32 cellular contexts compared by ENCODE assay signal in genomic region chr12:130538343-130539095, GRCh38.
"Had no signal": no experiment of that assay in that cellular context is flagged by ENCODE, and none has a peak within 500 bp of the region (broad histone marks: within the 10 kb centered on the region; RNA-seq: fewer than 3 reads in every experiment).

No MANE protein-coding gene starts in this region.

- H3K36me3 ChIP-seq: ascending aorta, breast epithelium, cardiac muscle cell, colonic mucosa, esophagus squamous epithelium, gastroesophageal sphincter, WERI-Rb-1 had no signal

- H3K9me3 ChIP-seq: ascending aorta, colonic mucosa, esophagus squamous epithelium had no signal

- H3K4me1 Mint-ChIP-seq: activated CD4-positive, alpha-beta memory T cell treated with anti-CD3 and anti-CD28 coated beads, Interleukin-2, amount 10 ng/mL, durations not matched to agents 7 days and 5 days; activated CD4-positive, alpha-beta T cell treated with anti-CD3 and anti-CD28 coated beads for 36 hours; activated CD4-positive, alpha-beta T cell treated with anti-CD3 and anti-CD28 coated beads, Interleukin-2, amount 10 ng/mL, durations not matched to agents 24 days and 14 days; activated naive CD4-positive, alpha-beta T cell treated with anti-CD3 and anti-CD28 coated beads, Interleukin-2, amount 10 ng/mL, durations not matched to agents 7 days and 5 days; activated naive CD8-positive, alpha-beta T cell treated with anti-CD3 and anti-CD28 coated beads, Interleukin-2, amount 10 ng/mL, durations not matched to agents 7 days and 5 days; brain; T-helper 17 cell had no signal

- H3K27ac ChIP-seq: ascending aorta, breast epithelium, cardiac muscle cell, colonic mucosa, epithelial cell of prostate, esophagus squamous epithelium, gastroesophageal sphincter, WERI-Rb-1 had no signal

- H3K27ac Mint-ChIP-seq: activated CD4-positive, alpha-beta memory T cell treated with anti-CD3 and anti-CD28 coated beads, Interleukin-2, amount 10 ng/mL, durations not matched to agents 7 days and 5 days; activated CD4-positive, alpha-beta T cell treated with anti-CD3 and anti-CD28 coated beads for 36 hours; activated CD4-positive, alpha-beta T cell treated with anti-CD3 and anti-CD28 coated beads, Interleukin-2, amount 10 ng/mL, durations not matched to agents 24 days and 14 days; activated naive CD4-positive, alpha-beta T cell treated with anti-CD3 and anti-CD28 coated beads, Interleukin-2, amount 10 ng/mL, durations not matched to agents 7 days and 5 days; activated naive CD4-positive, alpha-beta T cell treated with anti-CD3 and anti-CD28 coated beads, Interleukin-2, amount 50 U/mL, for 72 hours; activated T-cell treated with anti-CD3 and anti-CD28 coated beads, Interleukin-2, amount 50 U/mL, for 24 hours; activated T-cell treated with anti-CD3 and anti-CD28 coated beads, Interleukin-2, amount 50 U/mL, for 72 hours; dendritic cell treated with granulocyte-macrophage colony-stimulating factor and Interleukin-4, amounts not matched to agents 40 ng/mL and 50 ng/mL, for 4 days; T-helper 17 cell; T-helper 2 cell treated with Interferon-gamma antibody and Interleukin-4, amounts not matched to agents 5 μg/mL and 100 μg/mL, for 36 hours had no signal

- H3K27me3 Mint-ChIP-seq: activated CD4-positive, alpha-beta memory T cell treated with anti-CD3 and anti-CD28 coated beads, Interleukin-2, amount 10 ng/mL, durations not matched to agents 7 days and 5 days; activated CD4-positive, alpha-beta T cell treated with anti-CD3 and anti-CD28 coated beads for 36 hours; activated CD4-positive, alpha-beta T cell treated with anti-CD3 and anti-CD28 coated beads, Interleukin-2, amount 10 ng/mL, durations not matched to agents 24 days and 14 days; activated naive CD4-positive, alpha-beta T cell treated with anti-CD3 and anti-CD28 coated beads, Interleukin-2, amount 10 ng/mL, durations not matched to agents 7 days and 5 days; activated naive CD8-positive, alpha-beta T cell treated with anti-CD3 and anti-CD28 coated beads, Interleukin-2, amount 10 ng/mL, durations not matched to agents 7 days and 5 days; dendritic cell treated with granulocyte-macrophage colony-stimulating factor and Interleukin-4, amounts not matched to agents 40 ng/mL and 50 ng/mL, for 4 days; T-helper 17 cell had no signal

- DNase-seq: activated CD4-positive, alpha-beta memory T cell treated with anti-CD3 and anti-CD28 coated beads, Interleukin-2, amount 10 ng/mL, durations not matched to agents 7 days and 5 days; activated CD4-positive, alpha-beta T cell treated with anti-CD3 and anti-CD28 coated beads for 36 hours; activated CD4-positive, alpha-beta T cell treated with anti-CD3 and anti-CD28 coated beads, Interleukin-2, amount 10 ng/mL, durations not matched to agents 24 days and 14 days; activated CD4-positive, CD25-positive, alpha-beta regulatory T cell; activated CD4-positive, CD25-positive, alpha-beta regulatory T cell treated with anti-CD3 and anti-CD28 coated beads, Interleukin-2, amount 50 U/mL, for 72 hours; activated CD8-positive, alpha-beta memory T cell treated with anti-CD3 and anti-CD28 coated beads, Interleukin-2, amount 50 U/mL, for 48 hours; activated gamma-delta T cell; activated naive CD4-positive, alpha-beta T cell; activated naive CD4-positive, alpha-beta T cell treated with anti-CD3 and anti-CD28 coated beads, Interleukin-2, amount 10 ng/mL, durations not matched to agents 7 days and 5 days; activated naive CD8-positive, alpha-beta T cell treated with anti-CD3 and anti-CD28 coated beads, Interleukin-2, amount 10 ng/mL, durations not matched to agents 7 days and 5 days; activated T-cell treated with anti-CD3 and anti-CD28 coated beads for 4 hours; activated T-cell treated with anti-CD3 and anti-CD28 coated beads, Interleukin-2, amount 50 U/mL, for 24 hours; activated T-cell treated with anti-CD3 and anti-CD28 coated beads, Interleukin-2, amount 50 U/mL, for 72 hours; central memory CD4-positive, alpha-beta T cell; cerebellar nuclear complex; colonic mucosa; effector CD8-positive, alpha-beta T cell; esophagus squamous epithelium; foreskin melanocyte; T-helper 1 cell; T-helper 17 cell; T1000; WERI-Rb-1 had no signal

- H3K36me3 Mint-ChIP-seq: activated naive CD4-positive, alpha-beta T cell treated with anti-CD3 and anti-CD28 coated beads, Interleukin-2, amount 10 ng/mL, durations not matched to agents 7 days and 5 days; activated naive CD8-positive, alpha-beta T cell treated with anti-CD3 and anti-CD28 coated beads, Interleukin-2, amount 10 ng/mL, durations not matched to agents 7 days and 5 days had no signal

- H3K4me3 ChIP-seq: ascending aorta, breast epithelium, cardiac muscle cell, colonic mucosa, esophagus squamous epithelium, gastroesophageal sphincter had no signal

- ATAC-seq: activated CD4-positive, alpha-beta T cell treated with anti-CD3 and anti-CD28 coated beads for 36 hours; activated naive CD4-positive, alpha-beta T cell treated with anti-CD3 and anti-CD28 coated beads, Interleukin-2, amount 50 U/mL, for 72 hours; activated T-cell treated with anti-CD3 and anti-CD28 coated beads, Interleukin-2, amount 50 U/mL, for 72 hours; gastroesophageal sphincter; T-helper 17 cell had no signal

- H3K4me1 ChIP-seq: ascending aorta, breast epithelium, colonic mucosa, esophagus squamous epithelium, gastroesophageal sphincter had no signal

- H3K27me3 ChIP-seq: ascending aorta, breast epithelium, cardiac muscle cell, colonic mucosa, esophagus squamous epithelium had no signal

- H3K4me3 Mint-ChIP-seq: activated CD4-positive, alpha-beta memory T cell treated with anti-CD3 and anti-CD28 coated beads, Interleukin-2, amount 10 ng/mL, durations not matched to agents 7 days and 5 days; activated CD4-positive, alpha-beta T cell treated with anti-CD3 and anti-CD28 coated beads for 36 hours; activated CD4-positive, alpha-beta T cell treated with anti-CD3 and anti-CD28 coated beads, Interleukin-2, amount 10 ng/mL, durations not matched to agents 24 days and 14 days; activated naive CD4-positive, alpha-beta T cell treated with anti-CD3 and anti-CD28 coated beads, Interleukin-2, amount 10 ng/mL, durations not matched to agents 7 days and 5 days; activated naive CD8-positive, alpha-beta T cell treated with anti-CD3 and anti-CD28 coated beads, Interleukin-2, amount 10 ng/mL, durations not matched to agents 7 days and 5 days; activated T-cell treated with anti-CD3 and anti-CD28 coated beads, Interleukin-2, amount 50 U/mL, for 24 hours; activated T-cell treated with anti-CD3 and anti-CD28 coated beads, Interleukin-2, amount 50 U/mL, for 72 hours; brain; dendritic cell treated with granulocyte-macrophage colony-stimulating factor and Interleukin-4, amounts not matched to agents 40 ng/mL and 50 ng/mL, for 4 days; T-helper 17 cell; T-helper 2 cell treated with Interferon-gamma antibody and Interleukin-4, amounts not matched to agents 5 μg/mL and 100 μg/mL, for 36 hours had no signal
